ENCODE assay signal across 25 cellular contexts in the genomic region with DNA sequence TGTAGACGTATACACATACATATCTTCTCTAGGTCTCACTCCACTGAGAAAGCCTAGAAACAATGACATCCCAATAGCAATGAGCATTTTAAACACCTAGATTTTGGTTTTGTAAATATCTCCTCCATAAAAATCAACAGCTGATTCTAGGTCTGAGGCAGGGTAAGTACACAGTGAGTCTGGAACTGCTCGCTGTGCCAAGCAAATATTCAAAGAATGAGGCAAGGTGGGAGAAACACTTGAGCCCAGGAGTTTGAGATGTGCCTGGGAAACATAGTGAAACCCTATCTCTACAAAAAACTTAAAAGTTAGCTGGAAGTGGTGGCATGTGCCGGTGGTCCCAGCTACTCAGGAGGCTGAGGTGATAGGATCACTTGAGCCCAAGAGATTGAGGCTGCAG.
"Had no signal": no experiment of that assay in that cellular context is flagged by ENCODE, and none has a peak within 500 bp of the region (broad histone marks: within the 10 kb centered on the region; RNA-seq: fewer than 3 reads in every experiment).

No MANE protein-coding gene starts in this region.

- DNase-seq: dermis blood vessel endothelial cell; dorsolateral prefrontal cortex; effector CD8-positive, alpha-beta T cell; effector memory CD8-positive, alpha-beta T cell; endodermal cell; erythroblast; esophagus squamous epithelium; foreskin fibroblast; foreskin melanocyte; gastrocnemius medialis; glutamatergic neuron; head of caudate nucleus; heart right ventricle; hippocampal formation; kidney; kidney glomerular epithelial cell; left colon; left lung; left ventricle myocardium superior; lower lobe of right lung; mesenchymal stem cell; midbrain had no signal

- H3K27me3 ChIP-seq: dorsolateral prefrontal cortex, esophagus squamous epithelium, gastrocnemius medialis, heart right ventricle, left lung had no signal

- H3K36me3 ChIP-seq: esophagus squamous epithelium, gastrocnemius medialis, left lung, lower lobe of right lung had no signal

- H3K9me3 Mint-ChIP-seq: effector memory CD8-positive, alpha-beta T cell; endodermal cell had no signal

- H3K27ac Mint-ChIP-seq: effector memory CD8-positive, alpha-beta T cell; endodermal cell had no signal

- H3K4me3 Mint-ChIP-seq: effector memory CD8-positive, alpha-beta T cell; endodermal cell had no signal

- H3K4me1 ChIP-seq: gastrocnemius medialis, heart right ventricle, left lung, lower lobe of right lung had no signal

- H3K27ac ChIP-seq: coronary artery, dorsolateral prefrontal cortex, epithelial cell of prostate, esophagus squamous epithelium, gastrocnemius medialis, heart right ventricle, left lung, lower lobe of right lung had no signal

- ATAC-seq: effector memory CD8-positive, alpha-beta T cell; esophagus mucosa; gastrocnemius medialis; heart right ventricle; left colon; left lung; left ventricle myocardium superior; lower lobe of right lung had no signal

- H3K9me3 ChIP-seq: esophagus squamous epithelium, gastrocnemius medialis, heart right ventricle, left lung, lower lobe of right lung had no signal

- H3K4me3 ChIP-seq: coronary artery, dorsolateral prefrontal cortex, esophagus squamous epithelium, gastrocnemius medialis, heart right ventricle, left lung, lower lobe of right lung had no signal
